In the genomic region with DNA sequence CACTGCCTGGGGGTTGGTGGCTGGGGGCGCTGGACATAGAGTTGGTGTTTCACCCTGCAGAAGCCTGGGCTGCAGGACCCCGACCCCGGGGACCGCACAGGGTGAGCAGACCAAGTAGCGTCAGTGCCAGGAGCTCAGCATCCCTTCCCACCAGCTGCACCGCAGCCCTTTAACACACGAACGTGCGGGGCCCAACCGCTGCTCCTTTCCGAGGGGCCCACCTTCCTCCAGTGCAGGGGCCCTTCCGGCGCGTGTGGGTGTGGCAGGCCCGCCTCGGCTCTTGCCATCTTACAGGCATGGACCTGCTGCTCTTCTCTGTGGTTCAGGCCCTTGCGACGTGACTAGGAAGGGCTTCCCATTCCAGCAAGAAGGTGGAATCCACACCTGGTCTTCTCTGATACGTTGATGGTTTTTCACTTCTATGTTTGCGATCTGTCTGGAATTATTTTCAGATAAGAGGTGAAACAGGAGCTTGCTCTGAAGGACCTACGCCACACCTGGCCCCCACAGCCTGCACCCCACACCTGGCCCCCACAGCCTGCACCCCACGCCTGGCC, we compare ENCODE assay signal across 21 cellular contexts. TPM values are rescaled to one million over a fixed set of nuclear protein-coding genes. Genes with fewer than 3 reads are reported as not detected.
"Had no signal": no experiment of that assay in that cellular context is flagged by ENCODE, and none has a peak within 500 bp of the region (broad histone marks: within the 10 kb centered on the region; RNA-seq: fewer than 3 reads in every experiment).

No MANE protein-coding gene starts in this region.

- H3K27ac ChIP-seq: epithelial cell of prostate, parathyroid adenoma, thoracic aorta, upper lobe of right lung had no signal

- H3K4me1 Mint-ChIP-seq: activated T-helper 17 cell treated with anti-CD3 and anti-CD28 coated beads, Interleukin-2, amount 50 U/mL, for 72 hours had no signal

- H3K27ac Mint-ChIP-seq: activated B cell treated with CpG ODN at 0.5 μM for 24 hours; activated CD4-positive, alpha-beta memory T cell treated with anti-CD3 and anti-CD28 coated beads, Interleukin-2, amount 10 ng/mL, durations not matched to agents 7 days and 5 days; activated naive CD8-positive, alpha-beta T cell treated with anti-CD3 and anti-CD28 coated beads for 36 hours; activated T-helper 17 cell treated with anti-CD3 and anti-CD28 coated beads, Interleukin-2, amount 50 U/mL, for 72 hours had no signal

- H3K9me3 ChIP-seq: thoracic aorta, upper lobe of right lung had no signal

- H3K4me3 Mint-ChIP-seq: activated B cell treated with CpG ODN at 0.5 μM for 24 hours; activated CD4-positive, alpha-beta memory T cell treated with anti-CD3 and anti-CD28 coated beads, Interleukin-2, amount 10 ng/mL, durations not matched to agents 7 days and 5 days; activated naive CD8-positive, alpha-beta T cell treated with anti-CD3 and anti-CD28 coated beads for 36 hours; activated T-helper 17 cell treated with anti-CD3 and anti-CD28 coated beads, Interleukin-2, amount 50 U/mL, for 72 hours had no signal

- ATAC-seq: activated T-helper 17 cell treated with anti-CD3 and anti-CD28 coated beads, Interleukin-2, amount 50 U/mL, for 72 hours; left lobe of liver; upper lobe of right lung had no signal

- H3K79me2 ChIP-seq: parathyroid adenoma had no signal

- H3K4me1 ChIP-seq: parathyroid adenoma had no signal

- H3K9me3 Mint-ChIP-seq: activated B cell treated with CpG ODN at 0.5 μM for 24 hours; activated CD4-positive, alpha-beta memory T cell treated with anti-CD3 and anti-CD28 coated beads, Interleukin-2, amount 10 ng/mL, durations not matched to agents 7 days and 5 days; activated naive CD8-positive, alpha-beta T cell treated with anti-CD3 and anti-CD28 coated beads for 36 hours; activated T-helper 17 cell treated with anti-CD3 and anti-CD28 coated beads, Interleukin-2, amount 50 U/mL, for 72 hours; stimulated activated naive B cell treated with anti-CD40 and anti-IgM and Interleukin-4, amounts not matched to agents 10 μg/mL and 1 μg/mL and 100 μg/mL, for 72 hours had no signal

- H3K9ac ChIP-seq: parathyroid adenoma had no signal

- H3K27me3 ChIP-seq: upper lobe of right lung had no signal

- H3K36me3 ChIP-seq: thoracic aorta, upper lobe of right lung had no signal

- H2AFZ ChIP-seq: parathyroid adenoma had no signal

- H3K27me3 Mint-ChIP-seq: activated B cell treated with CpG ODN at 0.5 μM for 24 hours; activated T-helper 17 cell treated with anti-CD3 and anti-CD28 coated beads, Interleukin-2, amount 50 U/mL, for 72 hours; stimulated activated naive B cell treated with anti-CD40 and anti-IgM and Interleukin-4, amounts not matched to agents 10 μg/mL and 1 μg/mL and 100 μg/mL, for 72 hours had no signal

- DNase-seq: activated B cell treated with CpG ODN at 0.5 μM for 24 hours; activated CD4-positive, alpha-beta memory T cell treated with anti-CD3 and anti-CD28 coated beads, Interleukin-2, amount 10 ng/mL, durations not matched to agents 7 days and 5 days; activated CD4-positive, alpha-beta T cell treated with anti-CD3 and anti-CD28 coated beads for 4 hours; activated naive CD4-positive, alpha-beta T cell; activated T-cell treated with anti-CD3 and anti-CD28 coated beads, Interleukin-2, amount 50 U/mL, for 1 hour; amniotic stem cell; kidney; upper lobe of right lung had no signal

- H3K4me3 ChIP-seq: lung, thoracic aorta, upper lobe of right lung had no signal

RNA-seq across cellular contexts. Expression of a gene that starts 47.8 kb away (rescaled TPM):
- total RNA-seq: activated B cell treated with CpG ODN at 0.5 μM for 24 hours; activated CD4-positive, alpha-beta memory T cell treated with anti-CD3 and anti-CD28 coated beads, Interleukin-2, amount 10 ng/mL, durations not matched to agents 7 days and 5 days; activated naive CD8-positive, alpha-beta T cell treated with anti-CD3 and anti-CD28 coated beads for 36 hours; activated T-helper 17 cell treated with anti-CD3 and anti-CD28 coated beads, Interleukin-2, amount 50 U/mL, for 72 hours; cardiac septum; glomerular endothelial cell; mononuclear cell; thoracic aorta had no signal

RNA-seq across cellular contexts. Expression of a gene that starts 56.0 kb away (rescaled TPM):
- total RNA-seq: activated B cell treated with CpG ODN at 0.5 μM for 24 hours; activated CD4-positive, alpha-beta memory T cell treated with anti-CD3 and anti-CD28 coated beads, Interleukin-2, amount 10 ng/mL, durations not matched to agents 7 days and 5 days; activated naive CD8-positive, alpha-beta T cell treated with anti-CD3 and anti-CD28 coated beads for 36 hours; activated T-helper 17 cell treated with anti-CD3 and anti-CD28 coated beads, Interleukin-2, amount 50 U/mL, for 72 hours; cardiac septum; dermis microvascular lymphatic vessel endothelial cell; glomerular endothelial cell; left lobe of liver; renal cortical epithelial cell; thoracic aorta had no signal
